8 cellular contexts compared by ENCODE assay signal in genomic region chrX:119871599-119872395, GRCh38. TPM values are rescaled to one million over a fixed set of nuclear protein-coding genes. Genes with fewer than 3 reads are reported as not detected.
DNase-seq lines count a peak whose midpoint lies in the region; ATAC-seq, FAIRE-seq and TF ChIP-seq lines count a peak whose summit lies in the region.

Gene NDUFA1, plus strand, starts transcription at chrX:119871832. Its CDS starts 80 bp downstream, at chrX:119871912.
Gene RNF113A, minus strand, starts transcription at chrX:119871733. Its CDS starts 120 bp downstream, at chrX:119871613.

- WGBS in pancreas, 2 donors, result 0 to 39% methylated on average over 62 of the region's 62 CpGs

- H3K27me3 ChIP-seq in SU-DHL-6 (ENCODE audit: low read length) (no peaks in the 10 kb centered on the region), pancreas (no peaks in the 10 kb centered on the region), tibial artery (no peaks in the 10 kb centered on the region)

- peak within 1 kb of the TSS; percentile 89 for H3K9ac ChIP-seq in SU-DHL-6 (ENCODE audit: low read length)

- H3K9me3 ChIP-seq in SU-DHL-6 (ENCODE audit: insufficient read depth, low read length) (no peaks in the 10 kb centered on the region), pancreas (no peaks in the 10 kb centered on the region), tibial artery (no peaks in the 10 kb centered on the region)

- peak within 1 kb of the TSS; percentile 85 for H3K4me2 ChIP-seq in SU-DHL-6 (ENCODE audit: low read depth, low read length, poor library complexity, severe bottlenecking)

- no peak for TF ChIP-seq CTCF in SU-DHL-6 (IDR thresholded peaks at IDR 0.05; ENCODE audit: insufficient read depth, low read length, poor library complexity, severe bottlenecking)
- TF ChIP-seq CTCF in pancreas (IDR thresholded peaks at IDR 0.05), result no peak
- TF ChIP-seq CTCF in tibial artery (IDR thresholded peaks at IDR 0.05), result no peak

- POLR2A ChIA-PET in activated naive CD8-positive, alpha-beta T cell treated with anti-CD3 and anti-CD28 coated beads, Interleukin-2, amount 10 ng/mL, durations not matched to agents 7 days and 5 days (lab: Charles Lee), result interaction anchor here (0.5 to 2.4 kb wide), 10 partner anchors 9 to 120 kb away, joined by 3 to 25 read pairs (median 4); partner anchors contain the start of genes RPL39 and UPF3B

- H3K9me3 Mint-ChIP-seq in activated naive CD8-positive, alpha-beta T cell treated with anti-CD3 and anti-CD28 coated beads, Interleukin-2, amount 10 ng/mL, durations not matched to agents 7 days and 5 days, result no peaks in the 10 kb centered on the region

- H3K36me3 ChIP-seq in SU-DHL-6 (ENCODE audit: low read length) (no peaks in the 10 kb centered on the region; the same call in 1 of the 2 replicates), pancreas (no peaks in the 10 kb centered on the region), tibial artery (peaks cover 0 to 6% (median 3%) of the 10 kb centered on the region in 3 donors)

- no peak for FAIRE-seq in pancreas (lab: Jason Lieb, UNC)

- H2AFZ ChIP-seq in SU-DHL-6 (ENCODE audit: low read depth, low read length, severe bottlenecking), result peak within 1 kb of the TSS; percentile 60

- H3K27ac ChIP-seq in SU-DHL-6 (ENCODE audit: low read depth, low read length) (peak within 1 kb of the TSS; percentile 90), pancreas (peak within 1 kb of the TSS; percentile 70 to 88 (median 82)), tibial artery (peak within 1 kb of the TSS; percentile 89 to 95)

- H4K20me1 ChIP-seq in SU-DHL-6 (ENCODE audit: low read depth, low read length), result no peaks in the 10 kb centered on the region

- no peaks in the 10 kb centered on the region for H3K9me2 ChIP-seq in SU-DHL-6 (replicated peaks; ENCODE audit: insufficient read depth, low read length)

- peaks cover 3% of the 10 kb centered on the region for H3F3A ChIP-seq in SU-DHL-6 (ENCODE audit: insufficient read depth)

- peak within 1 kb of the TSS; percentile 98 for H3K4me3 Mint-ChIP-seq in activated naive CD8-positive, alpha-beta T cell treated with anti-CD3 and anti-CD28 coated beads, Interleukin-2, amount 10 ng/mL, durations not matched to agents 7 days and 5 days

- DNase-seq in NCI-H1105 (lab: John Stamatoyannopoulos, UW), result peak; percentile 77
- DNase-seq in activated naive CD8-positive, alpha-beta T cell treated with anti-CD3 and anti-CD28 coated beads, Interleukin-2, amount 10 ng/mL, durations not matched to agents 7 days and 5 days, result peak; percentile 85
- DNase-seq in head of caudate nucleus, result peak; percentile 68 to 92 (median 84)
- peak; percentile 84 to 92 (median 86) for DNase-seq in pancreas
- DNase-seq in tibial artery, result peak; percentile 81 to 89

- TF ChIP-seq POLR2A in GM10847 (IDR thresholded peaks at IDR 0.05; ENCODE audit: extremely low read depth, insufficient read length), result peak; percentile 83

- H3K4me1 ChIP-seq in pancreas (no peaks in the 10 kb centered on the region), tibial artery (peaks cover 0 to 19% (median 6%) of the 10 kb centered on the region in 4 donors)

- H3K27me3 Mint-ChIP-seq in activated naive CD8-positive, alpha-beta T cell treated with anti-CD3 and anti-CD28 coated beads, Interleukin-2, amount 10 ng/mL, durations not matched to agents 7 days and 5 days, result no peaks in the 10 kb centered on the region

- H3K36me3 Mint-ChIP-seq in activated naive CD8-positive, alpha-beta T cell treated with anti-CD3 and anti-CD28 coated beads, Interleukin-2, amount 10 ng/mL, durations not matched to agents 7 days and 5 days, result peaks cover 2% of the 10 kb centered on the region

- peak within 1 kb of the TSS; percentile 100 for H3K27ac Mint-ChIP-seq in activated naive CD8-positive, alpha-beta T cell treated with anti-CD3 and anti-CD28 coated beads, Interleukin-2, amount 10 ng/mL, durations not matched to agents 7 days and 5 days

- peaks cover 29% of the 10 kb centered on the region for H3K79me2 ChIP-seq in SU-DHL-6 (ENCODE audit: insufficient read depth, low read length)

- intact Hi-C loops in head of caudate nucleus (cut with DNase I), result no loop called here
- intact Hi-C loops in pancreas (cut with DNase I), result no loop called here
- intact Hi-C loops in tibial artery (cut with DNase I; ENCODE audit: low total_unique reads), result no loop called here

- peak within 1 kb of the TSS; percentile 86 for H3K4me3 ChIP-seq in SU-DHL-6 (ENCODE audit: insufficient read depth, low read length, poor library complexity, severe bottlenecking)
- H3K4me3 ChIP-seq in pancreas, result peak within 1 kb of the TSS; percentile 29 to 49 (median 43)
- H3K4me3 ChIP-seq in tibial artery, result peak within 1 kb of the TSS; percentile 66 to 70

- ATAC-seq in HG02623 (IDR thresholded peaks at IDR 0.05; ENCODE audit: unreplicated experiment) (peak; percentile 94), pancreas (peak; percentile 96 to 98 (median 97))
- ATAC-seq in activated naive CD8-positive, alpha-beta T cell treated with anti-CD3 and anti-CD28 coated beads, Interleukin-2, amount 10 ng/mL, durations not matched to agents 7 days and 5 days (ENCODE audit: low read depth), result peak; percentile 90

- peaks cover 8% of the 10 kb centered on the region for H3K4me1 Mint-ChIP-seq in activated naive CD8-positive, alpha-beta T cell treated with anti-CD3 and anti-CD28 coated beads, Interleukin-2, amount 10 ng/mL, durations not matched to agents 7 days and 5 days

RNA-seq across cellular contexts. Expression of gene NDUFA1, which starts in this region (rescaled TPM):
- 10 to 100 TPM; 93.1 to 98.1 TPM for total RNA-seq in activated naive CD8-positive, alpha-beta T cell treated with anti-CD3 and anti-CD28 coated beads, Interleukin-2, amount 10 ng/mL, durations not matched to agents 7 days and 5 days
- 10 to 100 TPM; 28.8 to 47.2 (median 39.8) TPM for total RNA-seq in pancreas
- 10 to 100 TPM; 82.3 to 87.1 TPM for polyA plus RNA-seq in pancreas

RNA-seq across cellular contexts. Expression of gene RNF113A, which starts in this region (rescaled TPM):
- total RNA-seq in activated naive CD8-positive, alpha-beta T cell treated with anti-CD3 and anti-CD28 coated beads, Interleukin-2, amount 10 ng/mL, durations not matched to agents 7 days and 5 days, result 10 to 100 TPM; 36.7 to 37.5 TPM
- 10 to 100 TPM in 2 of 6 donors, 1 to 10 TPM in 4; 8.1 to 14.5 (median 9.3) TPM for total RNA-seq in pancreas
- polyA plus RNA-seq in pancreas, result 10 to 100 TPM in 1 of 2 donors, 1 to 10 TPM in 1; 9.9 to 14.1 TPM

Comparison
In these comparisons a context has a peak if more than half of its experiments do, and no peak if none do; other contexts are left out.
1. Peak in every context shown above with its lines: DNase-seq, ATAC-seq, H3K4me3 ChIP-seq and H3K27ac ChIP-seq.